Comparison of ENCODE assay signal across 22 cellular contexts in the genomic region with DNA sequence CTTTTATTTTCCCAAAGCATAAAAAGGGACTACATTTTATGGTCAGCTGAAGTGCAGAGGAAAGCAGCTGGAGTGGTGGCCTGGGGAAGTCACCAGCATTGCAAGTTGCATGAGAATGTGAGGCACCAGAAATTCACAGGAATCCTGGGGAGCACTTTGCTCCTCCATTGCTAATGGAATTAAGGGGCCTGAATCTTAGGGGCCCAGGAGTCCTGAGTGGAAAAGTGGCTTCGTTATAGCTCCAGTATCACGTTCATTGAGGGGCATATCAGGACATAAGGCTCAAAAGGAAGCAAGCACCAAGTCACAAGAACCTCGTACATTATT. TPM values are rescaled to one million over a fixed set of nuclear protein-coding genes. Genes with fewer than 3 reads are reported as not detected.
"Had no signal": no experiment of that assay in that cellular context is flagged by ENCODE, and none has a peak within 500 bp of the region (broad histone marks: within the 10 kb centered on the region; RNA-seq: fewer than 3 reads in every experiment).

No MANE protein-coding gene starts in this region.

- H3K4me1 ChIP-seq: colonic mucosa, left ventricle myocardium inferior had no signal

- H3K27me3 ChIP-seq: body of pancreas, colonic mucosa, esophagus squamous epithelium, right atrium auricular region had no signal

- H3K36me3 ChIP-seq: colonic mucosa, esophagus squamous epithelium, left ventricle myocardium inferior, right atrium auricular region had no signal

- H3K9me3 Mint-ChIP-seq: activated naive CD4-positive, alpha-beta T cell treated with anti-CD3 and anti-CD28 coated beads for 36 hours; activated T-helper 2 cell treated with anti-CD3 and anti-CD28 coated beads, Interferon-gamma antibody, Interleukin-2, Interleukin-4, amounts not matched to agents 10 μg/mL and 5 μg/mL and 100 μg/mL, durations not matched to agents 14 hours and 24 hours and 36 hours; nephron progenitor cell; type B pancreatic cell had no signal

- H3K27ac ChIP-seq: body of pancreas, colonic mucosa, left ventricle myocardium inferior had no signal

- DNase-seq: activated CD4-positive, alpha-beta T cell treated with anti-CD3 and anti-CD28 coated beads, Interleukin-2, amount 50 U/mL, for 1 hour; activated naive CD4-positive, alpha-beta T cell treated with anti-CD3 and anti-CD28 coated beads for 36 hours; activated T-cell treated with anti-CD3 and anti-CD28 coated beads for 4 hours; body of pancreas; caudate nucleus; colonic mucosa; esophagus squamous epithelium; glutamatergic neuron; left ventricle myocardium inferior; nephron progenitor cell; occipital lobe; small intestine; stimulated activated CD4-positive, alpha-beta T cell treated with anti-CD3 and anti-CD28 coated beads, Interleukin-4, amount 100 ng/mL, for 4 hours; stimulated activated CD8-positive, alpha-beta memory T cell treated with anti-CD3 and anti-CD28 coated beads, Interleukin-4, amount 100 ng/mL, for 48 hours; stimulated activated naive CD4-positive, alpha-beta T cell treated with Interleukin-2 at 50 U/mL for 16 hours; T-cell; T-helper 9 cell had no signal

- H3K4me3 ChIP-seq: body of pancreas, colonic mucosa, esophagus squamous epithelium, left ventricle myocardium inferior, right atrium auricular region had no signal

- ATAC-seq: activated CD4-positive, CD25-positive, alpha-beta regulatory T cell treated with anti-CD3 and anti-CD28 coated beads, Interleukin-2, amount 50 U/mL, for 24 hours; body of pancreas; T-cell had no signal

- H3K4me1 Mint-ChIP-seq: T-cell had no signal

- H3K36me3 Mint-ChIP-seq: T-cell had no signal

- H3K4me3 Mint-ChIP-seq: activated naive CD4-positive, alpha-beta T cell treated with anti-CD3 and anti-CD28 coated beads for 36 hours; nephron progenitor cell; T-cell; type B pancreatic cell had no signal

- H3K27me3 Mint-ChIP-seq: progenitor cell of endocrine pancreas, T-cell, type B pancreatic cell had no signal

- H3K27ac Mint-ChIP-seq: activated naive CD4-positive, alpha-beta T cell treated with anti-CD3 and anti-CD28 coated beads for 36 hours; activated T-helper 2 cell treated with anti-CD3 and anti-CD28 coated beads, Interferon-gamma antibody, Interleukin-2, Interleukin-4, amounts not matched to agents 10 μg/mL and 5 μg/mL and 100 μg/mL, durations not matched to agents 14 hours and 24 hours and 36 hours; nephron progenitor cell; progenitor cell of endocrine pancreas; T-cell; type B pancreatic cell had no signal

- H3K9me3 ChIP-seq: body of pancreas, colonic mucosa, esophagus squamous epithelium, left ventricle myocardium inferior, right atrium auricular region had no signal

RNA-seq across cellular contexts. Expression of gene LRRC17, which starts 53.0 kb away (rescaled TPM):
- total RNA-seq: activated naive CD4-positive, alpha-beta T cell treated with anti-CD3 and anti-CD28 coated beads for 36 hours; activated T-helper 2 cell treated with anti-CD3 and anti-CD28 coated beads, Interferon-gamma antibody, Interleukin-2, Interleukin-4, amounts not matched to agents 10 μg/mL and 5 μg/mL and 100 μg/mL, durations not matched to agents 14 hours and 24 hours and 36 hours had no signal
